ENCODE assay signal across 8 cellular contexts in genomic region chr14:105281354-105282097, GRCh38. TPM values are rescaled to one million over a fixed set of nuclear protein-coding genes. Genes with fewer than 3 reads are reported as not detected.
DNase-seq lines count a peak whose midpoint lies in the region; ATAC-seq and TF ChIP-seq lines count a peak whose summit lies in the region.

No MANE protein-coding gene starts in this region.

- no peak overlapping the region for H3K4me2 ChIP-seq in SK-N-SH

- H3K4me1 ChIP-seq in SK-N-SH (ENCODE audit: control insufficient read depth in 1 of 2, insufficient read depth in 2 of 2, low read depth in 1 of 2, low read length in 1 of 2), result peaks cover 0 to 5% of the 10 kb centered on the region in 2 experiments; a peak in 1 of 4 replicates
- H3K4me1 ChIP-seq in tibial nerve, result peaks cover 0 to 29% (median 2%) of the 10 kb centered on the region in 4 donors

- no peak for TF ChIP-seq POLR2A in tibial nerve (IDR thresholded peaks at IDR 0.05)

- H3F3A ChIP-seq in SK-N-SH (replicated peaks; ENCODE audit: insufficient read depth), result no peaks in the 10 kb centered on the region

- DNase-seq in SK-N-SH (peak; percentile 70), NCI-H2171 (lab: John Stamatoyannopoulos, UW) (peak; percentile 21), brain microvascular endothelial cell (peak; percentile 40), kidney glomerular epithelial cell (lab: John Stamatoyannopoulos, UW) (peak; percentile 64), tibial nerve (ENCODE audit: low spot score in 2 of 2) (peak in 1 of 2 donors; percentile 18), A172 (ENCODE audit: low spot score) (no peak), COR-L47 (lab: John Stamatoyannopoulos, UW) (no peak)

- TF ChIP-seq RAD21 in SK-N-SH (IDR thresholded peaks at IDR 0.05; ENCODE audit: low read length), result peak; percentile 76

- in situ Hi-C loops in brain microvascular endothelial cell (cut with HindIII; ENCODE audit: low pct_ligation_motif_present, low sequenced_read_pairs), result no loop called here

- WGBS in SK-N-SH (ENCODE audit: low lambda C conversion rate), result 79% methylated on average over 11 of the region's 23 CpGs
- WGBS in tibial nerve, 2 donors, result 59 to 62% methylated on average over 23 of the region's 23 CpGs

- H2AFZ ChIP-seq in SK-N-SH (ENCODE audit: low read depth), result no peak overlapping the region

- H3K79me2 ChIP-seq in SK-N-SH (ENCODE audit: insufficient read depth), result peaks cover 54% of the 10 kb centered on the region; the same call in 1 of the 2 replicates

- POLR2A ChIA-PET in SK-N-SH (lab: Yijun Ruan, JAX), result no interaction called here

- H4K20me1 ChIP-seq in SK-N-SH (ENCODE audit: insufficient read depth), result peaks cover 47% of the 10 kb centered on the region

- TF ChIP-seq EP300 in SK-N-SH (IDR thresholded peaks at IDR 0.05; ENCODE audit: borderline replicate concordance in 1 of 2, low read depth in 1 of 2, low read length in 1 of 2) (no peak), tibial nerve (IDR thresholded peaks at IDR 0.05) (no peak)

- H3K36me3 ChIP-seq in SK-N-SH (replicated peaks in 1 of 2; ENCODE audit: control insufficient read depth in 1 of 2, insufficient read depth in 2 of 2, low read length in 1 of 2) (peaks cover 0 to 4% of the 10 kb centered on the region in 2 experiments), brain microvascular endothelial cell (replicated peaks) (no peaks in the 10 kb centered on the region), tibial nerve (peaks cover 0 to 28% (median 0%) of the 10 kb centered on the region in 3 donors)

- TF ChIP-seq CTCF in SK-N-SH (IDR thresholded peaks at IDR 0.05) (peak; percentile 23; the same call in 1 of the 2 replicates), brain microvascular endothelial cell (IDR thresholded peaks at IDR 0.05; ENCODE audit: low read depth, low read length, missing control alignments) (peak; percentile 86), tibial nerve (IDR thresholded peaks at IDR 0.05) (peak; percentile 42 to 52 (median 48))

- no peaks in the 10 kb centered on the region for H3K9me3 ChIP-seq in SK-N-SH
- no peaks in the 10 kb centered on the region for H3K9me3 ChIP-seq in tibial nerve

- H3K4me3 ChIP-seq in SK-N-SH (ENCODE audit: low read depth in 2 of 2, low read length in 1 of 2) (no peak overlapping the region; a peak in 1 of 4 replicates), brain microvascular endothelial cell (ENCODE audit: low read depth, low read length) (no peak overlapping the region), tibial nerve (no peak overlapping the region)

- H3K27me3 ChIP-seq in SK-N-SH (ENCODE audit: insufficient read depth) (no peaks in the 10 kb centered on the region), brain microvascular endothelial cell (replicated peaks) (no peaks in the 10 kb centered on the region), tibial nerve (no peaks in the 10 kb centered on the region)

- H3K27ac ChIP-seq in SK-N-SH (ENCODE audit: low read depth in 2 of 2, low read length in 1 of 2) (no peak overlapping the region; a peak in 1 of 4 replicates), brain microvascular endothelial cell (no peak overlapping the region), tibial nerve (no peak overlapping the region)

- CTCF ChIA-PET in SK-N-SH (lab: Yijun Ruan, JAX), result interaction anchor here (0.7 to 2.3 kb wide), 10 partner anchors 9 to 191 kb away, joined by 3 to 10 read pairs (median 4); no protein-coding TSS in a partner anchor

- no peak overlapping the region for H3K9ac ChIP-seq in SK-N-SH

- ATAC-seq in SK-N-SH treated with all-trans-retinoic acid at 6 μM for 48 hours, result no peak

- H3K9me2 ChIP-seq in SK-N-SH, result no peaks in the 10 kb centered on the region

TF ChIP-seq in SK-N-SH, 30 proteins besides CTCF, POLR2A, EP300 and RAD21:
- no peak for TF ChIP-seq MEF2A (IDR thresholded peaks at IDR 0.05; ENCODE audit: borderline replicate concordance, low read depth)
- TF ChIP-seq SMC3 (IDR thresholded peaks at IDR 0.05; ENCODE audit: low read depth, low read length), result peak; percentile 19; the same call in 1 of the 2 replicates
- TF ChIP-seq RCOR1 (IDR thresholded peaks at IDR 0.05; ENCODE audit: low read length), result no peak

TF ChIP-seq in SK-N-SH treated with all-trans-retinoic acid at 6 μM for 48 hours, 23 proteins besides CTCF, POLR2A, EP300 and RAD21:
- TF ChIP-seq ISL1 (CRISPR knock-in tag; IDR thresholded peaks at IDR 0.05) (no peak), BACH2 (CRISPR knock-in tag; IDR thresholded peaks at IDR 0.05; ENCODE audit: borderline replicate concordance) (no peak), TOX (CRISPR knock-in tag; IDR thresholded peaks at IDR 0.05; ENCODE audit: borderline replicate concordance) (no peak), OSR1 (CRISPR knock-in tag; IDR thresholded peaks at IDR 0.05) (no peak), ZFP30 (CRISPR knock-in tag; IDR thresholded peaks at IDR 0.05) (no peak), PPARA (CRISPR knock-in tag; IDR thresholded peaks at IDR 0.05; ENCODE audit: borderline replicate concordance) (no peak), POU6F1 (CRISPR knock-in tag; IDR thresholded peaks at IDR 0.05; ENCODE audit: borderline replicate concordance, low read depth) (no peak), RARB (CRISPR knock-in tag; IDR thresholded peaks at IDR 0.05) (no peak)
TF ChIP-seq in SK-N-SH treated with all-trans-retinoic acid at 6 μM for 48 hours: peak in this region for 0.

RNA-seq across cellular contexts. Expression of gene BRF1, which starts 19.3 kb away (rescaled TPM):
- polyA plus RNA-seq in SK-N-SH (2012; rRNA removed), result 10.2 and 15.7 TPM in 2 replicates
- polyA plus RNA-seq in SK-N-SH (2012; cell fraction: cytosol; rRNA removed), result 6.7 and 10.4 TPM in 2 replicates
- 48.8 and 58.4 TPM in 2 replicates for polyA plus RNA-seq in SK-N-SH (2012; cell fraction: nucleus; rRNA removed)
- total RNA-seq in tibial nerve, result 100 to 1,000 TPM in 2 of 4 donors, 10 to 100 TPM in 2; 77.6 to 114 (median 99.5) TPM
- total RNA-seq in A172 (2014; rRNA removed; shearing (Covaris generic)), result 12.0 and 16.2 TPM in 2 replicates

RNA-seq across cellular contexts. Expression of gene PACS2, which starts 33.0 kb away (rescaled TPM):
- polyA plus RNA-seq in SK-N-SH (2012; rRNA removed), result 27.4 and 42.7 TPM in 2 replicates
- polyA plus RNA-seq in SK-N-SH (2012; cell fraction: cytosol; rRNA removed), result 17.6 and 26.9 TPM in 2 replicates
- 174 and 202 TPM in 2 replicates for polyA plus RNA-seq in SK-N-SH (2012; cell fraction: nucleus; rRNA removed)
- total RNA-seq in tibial nerve, result 100 to 1,000 TPM; 142 to 225 (median 183) TPM
- 29.8 and 35.9 TPM in 2 replicates for total RNA-seq in A172 (2014; rRNA removed; shearing (Covaris generic))

RNA-seq across cellular contexts. Expression of gene BTBD6, which starts 33.2 kb away (rescaled TPM):
- polyA plus RNA-seq in SK-N-SH (2012; rRNA removed), result 20.9 and 21.0 TPM in 2 replicates
- polyA plus RNA-seq in SK-N-SH (2012; cell fraction: cytosol; rRNA removed), result 10.8 and 15.6 TPM in 2 replicates
- 53.9 and 56.9 TPM in 2 replicates for polyA plus RNA-seq in SK-N-SH (2012; cell fraction: nucleus; rRNA removed)
- 10 to 100 TPM; 53.7 to 61.2 (median 53.9) TPM for total RNA-seq in tibial nerve
- not detected in 2 replicates for total RNA-seq in A172 (2014; rRNA removed; shearing (Covaris generic))

Comparison
In these comparisons a context has a peak if more than half of its experiments do, and no peak if none do; other contexts are left out.
1. DNase-seq: peak in SK-N-SH (single experiment), NCI-H2171 (single experiment), brain microvascular endothelial cell (single experiment) and kidney glomerular epithelial cell (single experiment); none in A172 (single experiment) and COR-L47 (single experiment).
2. CTCF ChIP-seq: peak in every context shown above with its lines; median percentile 86 in brain microvascular endothelial cell; 48 in tibial nerve; 23 in SK-N-SH.
3. RNA of gene BTBD6, which starts 33.2 kb away (total RNA-seq): 53.7 to 61.2 TPM in tibial nerve; not detected in A172; every median in the first group is over 10 times any median in the second.